30 cellular contexts compared by ENCODE assay signal in genomic region chr20:37558779-37559178, GRCh38. TPM values are rescaled to one million over a fixed set of nuclear protein-coding genes. Genes with fewer than 3 reads are reported as not detected.
"Had no signal": no experiment of that assay in that cellular context is flagged by ENCODE, and none has a peak within 500 bp of the region (broad histone marks: within the 10 kb centered on the region; RNA-seq: fewer than 3 reads in every experiment).

No MANE protein-coding gene starts in this region.

- H3K9me3 Mint-ChIP-seq: activated CD4-positive, alpha-beta memory T cell treated with anti-CD3 and anti-CD28 coated beads for 36 hours; activated CD4-positive, alpha-beta T cell treated with anti-CD3 and anti-CD28 coated beads, Interleukin-2, amount 10 ng/mL, durations not matched to agents 7 days and 5 days; activated naive CD4-positive, alpha-beta T cell treated with anti-CD3 and anti-CD28 coated beads, Interleukin-2, amount 50 U/mL, for 24 hours; activated T-helper 17 cell treated with anti-CD3 and anti-CD28 coated beads, Interleukin-2, amount 50 U/mL, for 72 hours; IgD-negative memory B cell had no signal

- H3K9me3 ChIP-seq: breast epithelium, SJCRH30, SK-N-SH had no signal

- H3K4me3 ChIP-seq: breast epithelium, SJCRH30 had no signal

- H3K4me3 Mint-ChIP-seq: activated CD4-positive, alpha-beta memory T cell treated with anti-CD3 and anti-CD28 coated beads for 36 hours; activated CD4-positive, alpha-beta T cell treated with anti-CD3 and anti-CD28 coated beads, Interleukin-2, amount 10 ng/mL, durations not matched to agents 7 days and 5 days; activated naive CD4-positive, alpha-beta T cell treated with anti-CD3 and anti-CD28 coated beads, Interleukin-2, amount 50 U/mL, for 24 hours; activated T-helper 17 cell treated with anti-CD3 and anti-CD28 coated beads, Interleukin-2, amount 50 U/mL, for 72 hours; IgD-negative memory B cell had no signal

- H3K27ac Mint-ChIP-seq: activated CD4-positive, alpha-beta memory T cell treated with anti-CD3 and anti-CD28 coated beads for 36 hours; activated CD4-positive, alpha-beta T cell treated with anti-CD3 and anti-CD28 coated beads, Interleukin-2, amount 10 ng/mL, durations not matched to agents 7 days and 5 days; activated naive CD4-positive, alpha-beta T cell treated with anti-CD3 and anti-CD28 coated beads, Interleukin-2, amount 50 U/mL, for 24 hours; activated T-helper 17 cell treated with anti-CD3 and anti-CD28 coated beads, Interleukin-2, amount 50 U/mL, for 72 hours; IgD-negative memory B cell had no signal

- H3K4me1 Mint-ChIP-seq: activated CD4-positive, alpha-beta T cell treated with anti-CD3 and anti-CD28 coated beads, Interleukin-2, amount 10 ng/mL, durations not matched to agents 7 days and 5 days; activated naive CD4-positive, alpha-beta T cell treated with anti-CD3 and anti-CD28 coated beads, Interleukin-2, amount 50 U/mL, for 24 hours; activated T-helper 17 cell treated with anti-CD3 and anti-CD28 coated beads, Interleukin-2, amount 50 U/mL, for 72 hours had no signal

- DNase-seq: activated CD4-positive, alpha-beta memory T cell treated with anti-CD3 and anti-CD28 coated beads for 36 hours; activated CD4-positive, alpha-beta T cell treated with anti-CD3 and anti-CD28 coated beads, Interleukin-2, amount 10 ng/mL, durations not matched to agents 7 days and 5 days; activated CD4-positive, CD25-positive, alpha-beta regulatory T cell; activated CD8-positive, alpha-beta memory T cell treated with anti-CD3 and anti-CD28 coated beads for 24 hours; activated naive CD4-positive, alpha-beta T cell; activated T-cell treated with anti-CD3 and anti-CD28 coated beads, Interleukin-2, amount 50 U/mL, for 48 hours; aorta; caudate nucleus; NCI-H1092; NCI-H1417 treated with DMSO at 0.1 percent for 48 hours; NCI-H187; NCI-H2081; NCI-H510A treated with DMSO at 0.1 percent for 48 hours; NCI-H748 treated with DMSO at 0.1 percent for 48 hours; NK-92 treated with Interleukin-12 subunit alpha and Interleukin-12 subunit beta, amount 100 ng/mL, for 24 hours; OCI-M1; Right ventricle myocardium superior; RPMI8226; SJCRH30; SK-N-SH; T-helper 1 cell had no signal

- H3K27ac ChIP-seq: breast epithelium, KMS-11, SJCRH30, VCaP had no signal

- ATAC-seq: activated T-helper 17 cell treated with anti-CD3 and anti-CD28 coated beads, Interleukin-2, amount 50 U/mL, for 72 hours; Panc1 had no signal

- H3K36me3 ChIP-seq: breast epithelium, SJCRH30 had no signal

- H3K4me1 ChIP-seq: breast epithelium, SJCRH30 had no signal

- H3K36me3 Mint-ChIP-seq: activated CD4-positive, alpha-beta memory T cell treated with anti-CD3 and anti-CD28 coated beads for 36 hours; activated naive CD4-positive, alpha-beta T cell treated with anti-CD3 and anti-CD28 coated beads, Interleukin-2, amount 50 U/mL, for 24 hours; IgD-negative memory B cell had no signal

RNA-seq across cellular contexts. Expression of gene NNAT, which starts 37.7 kb away (rescaled TPM):
- total RNA-seq: MCF 10A; Right ventricle myocardium superior; SJCRH30; T-helper 2 cell treated with Interferon-gamma antibody and Interleukin-4, amounts not matched to agents 100 ng/mL and 5 ng/mL, for 36 hours had no signal
